8 cellular contexts compared by ENCODE assay signal in genomic region chr11:3454844-3455243, GRCh38.
DNase-seq lines count a peak whose midpoint lies in the region; ATAC-seq and TF ChIP-seq lines count a peak whose summit lies in the region.
"Not testable (repeated sequence)": the region's sequence is repeated elsewhere in the genome, so short reads cannot be mapped to it uniquely, and the experiment has no call there.

No MANE protein-coding gene starts in this region.

- CTCF ChIA-PET in A673 (lab: Charles Lee), result not testable (repeated sequence)

- not testable (repeated sequence) for H3K27me3 ChIP-seq in A673 (replicated peaks; ENCODE audit: insufficient read depth, low read depth, low read length, poor library complexity)

- H3K27me3 Mint-ChIP-seq in naive B cell, result peaks cover 27 to 35% (median 27%) of the 10 kb centered on the region in 3 donors

- BruUV-seq in A673 (replicated peaks; lab: Mats Ljungman, UMichigan), result not testable (repeated sequence)

- TF ChIP-seq CTCF in A673 (conservative IDR thresholded peaks at IDR 0.05; ENCODE audit: low read depth, low read length) (peak; percentile 63), GM20000 (IDR thresholded peaks at IDR 0.05; ENCODE audit: extremely low read depth, missing control alignments) (peak; percentile 13), WI38 (IDR thresholded peaks at IDR 0.05; ENCODE audit: low read depth, low read length) (peak; percentile 64), foreskin fibroblast (IDR thresholded peaks at IDR 0.05; ENCODE audit: low read depth, low read length) (peak; percentile 57)

- not testable (repeated sequence) for ATAC-seq in naive B cell (ENCODE audit: low read depth in 2 of 2)

- H3K27ac Mint-ChIP-seq in naive B cell, result peak overlapping the region in 1 of 6 donors; percentile 69

- DNase-seq in A673 (ENCODE audit: low spot score) (peak; percentile 55), NCI-H345 (lab: John Stamatoyannopoulos, UW) (peak; percentile 34), foreskin fibroblast (peak; percentile 41 to 74), naive B cell (peak; percentile 31)
- not testable (repeated sequence) for DNase-seq in GM20000 (ENCODE audit: low spot score)
- DNase-seq in activated naive CD8-positive, alpha-beta T cell treated with anti-CD3 and anti-CD28 coated beads, Interleukin-2, amount 50 U/mL, for 16 hours (ENCODE audit: low read depth, low spot score), result peak; percentile 5
- peak; percentile 28 to 30 for DNase-seq in stimulated activated CD4-positive, alpha-beta T cell treated with anti-CD3 and anti-CD28 coated beads, Interleukin-2, amount 100 ng/mL, for 48 hours

- peaks cover 7 to 12% (median 12%) of the 10 kb centered on the region in 3 donors for H3K4me1 Mint-ChIP-seq in naive B cell

- H3K27ac ChIP-seq in A673 (ENCODE audit: low read depth, low read length, poor library complexity, severe bottlenecking), result not testable (repeated sequence)

- not testable (repeated sequence) for H3K36me3 Mint-ChIP-seq in naive B cell

- not testable (repeated sequence) for H3K4me3 ChIP-seq in A673 (ENCODE audit: low read depth, low read length, poor library complexity, severe bottlenecking); WI38 (ENCODE audit: low read depth, low read length)
- H3K4me3 ChIP-seq in foreskin fibroblast (ENCODE audit: low read depth in 1 of 2, low read length in 2 of 2), result peak overlapping the region in 1 of 2 donors; percentile 26

- POLR2A ChIA-PET in A673 (lab: Charles Lee; ENCODE audit: low non-redundant PET), result not testable (repeated sequence)

- not testable (repeated sequence) for H3K4me1 ChIP-seq in A673 (ENCODE audit: insufficient read depth, low read length, poor library complexity, severe bottlenecking)

- not testable (repeated sequence) for H3K9me3 ChIP-seq in A673 (ENCODE audit: low read depth, low read length, poor library complexity, severe bottlenecking)

- not testable (repeated sequence) for H3K36me3 ChIP-seq in A673 (ENCODE audit: insufficient read depth, low read length, poor library complexity, severe bottlenecking)

- intact Hi-C loops in A673 (cut with micrococcal nuclease; ENCODE audit: unreplicated experiment), result loop anchor here (10.0 kb wide), 1 partner anchor 150 kb away; no protein-coding TSS in a partner anchor

- H3K4me3 Mint-ChIP-seq in naive B cell, result peak overlapping the region in 6 of 8 donors; percentile 3 to 77 (median 55)

- not testable (repeated sequence) for H3K9me3 Mint-ChIP-seq in naive B cell

Comparison
In these comparisons a context has a peak if more than half of its experiments do, and no peak if none do; other contexts are left out.
1. CTCF ChIP-seq: peak in every context shown above with its lines; median percentile 64 in WI38; 63 in A673; 57 in foreskin fibroblast; 13 in GM20000.